Comparison of ENCODE assay signal across 9 cellular contexts in the genomic region with DNA sequence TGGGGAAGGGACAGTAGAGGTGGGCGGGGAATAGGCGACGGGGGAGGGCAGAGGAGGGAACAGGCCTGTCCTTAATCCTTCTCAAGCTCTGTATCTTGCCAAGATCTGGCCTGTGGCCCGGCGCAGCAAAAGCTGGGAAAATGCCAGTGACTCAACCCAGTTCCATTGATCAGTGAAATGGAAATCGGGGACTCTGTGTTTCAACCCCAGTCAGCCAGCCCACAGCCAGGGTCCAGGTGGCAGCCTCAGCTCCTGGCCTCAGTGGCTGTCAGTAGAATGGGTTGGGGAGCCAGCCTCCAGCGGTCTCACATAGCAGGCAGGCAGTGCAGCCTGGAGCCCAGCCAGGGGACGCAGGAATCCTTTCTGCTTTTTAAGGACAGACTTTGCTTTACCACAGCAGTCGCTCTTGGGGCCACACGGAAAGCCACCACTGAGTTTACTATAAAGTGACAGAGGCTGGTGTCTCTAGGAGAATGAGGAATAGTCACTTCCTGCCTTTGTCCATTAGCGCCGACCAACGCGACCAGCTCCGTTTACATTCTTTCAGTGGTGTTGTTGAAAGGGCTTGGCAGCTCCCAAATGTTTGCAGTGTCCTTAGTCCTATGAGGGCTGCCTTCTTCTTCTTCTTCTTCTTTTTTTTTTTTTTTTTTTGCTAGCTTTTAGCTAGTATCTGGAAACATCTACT.
DNase-seq lines count a peak whose midpoint lies in the region; ATAC-seq and TF ChIP-seq lines count a peak whose summit lies in the region.
"Had no signal": no experiment of that assay in that cellular context is flagged by ENCODE, and none has a peak within 500 bp of the region (broad histone marks: within the 10 kb centered on the region; RNA-seq: fewer than 3 reads in every experiment).

No MANE protein-coding gene starts in this region.

- no peak overlapping the region for H3K27ac Mint-ChIP-seq in activated CD8-positive, alpha-beta T cell treated with anti-CD3 and anti-CD28 coated beads for 36 hours
- H3K27ac Mint-ChIP-seq in activated T-helper 2 cell treated with anti-CD3 and anti-CD28 coated beads, Interferon-gamma antibody, Interleukin-2, Interleukin-4, amounts not matched to agents 10 μg/mL and 5 μg/mL and 100 μg/mL, durations not matched to agents 14 hours and 24 hours and 36 hours, result no peak overlapping the region
- H3K27ac Mint-ChIP-seq: activated naive CD4-positive, alpha-beta T cell treated with anti-CD3 and anti-CD28 coated beads, Interleukin-2, amount 10 ng/mL, durations not matched to agents 7 days and 5 days had no signal

- CTCF ChIA-PET in activated CD8-positive, alpha-beta T cell treated with anti-CD3 and anti-CD28 coated beads for 36 hours (lab: Charles Lee), result no interaction called here

- H3K27me3 ChIP-seq in psoas muscle (ENCODE audit: insufficient read depth in 3 of 3, low read length in 2 of 3), result no peaks in the 10 kb centered on the region

- ATAC-seq in SK-N-SH treated with all-trans-retinoic acid at 6 μM for 48 hours (peak; percentile 12; the same call in 1 of the 3 replicates), Right ventricle myocardium superior (ENCODE audit: poor library complexity) (peak; percentile 62), psoas muscle (peak; percentile 36 to 72 (median 57)), HG02885 (IDR thresholded peaks at IDR 0.05; ENCODE audit: poor library complexity, unreplicated experiment) (no peak), HG02588 (IDR thresholded peaks at IDR 0.05; ENCODE audit: unreplicated experiment) (no peak)
- no peak for ATAC-seq in activated CD8-positive, alpha-beta T cell treated with anti-CD3 and anti-CD28 coated beads for 36 hours

- H3K27me3 Mint-ChIP-seq in activated CD8-positive, alpha-beta T cell treated with anti-CD3 and anti-CD28 coated beads for 36 hours, result peaks cover 12% of the 10 kb centered on the region
- H3K27me3 Mint-ChIP-seq in activated T-helper 2 cell treated with anti-CD3 and anti-CD28 coated beads, Interferon-gamma antibody, Interleukin-2, Interleukin-4, amounts not matched to agents 10 μg/mL and 5 μg/mL and 100 μg/mL, durations not matched to agents 14 hours and 24 hours and 36 hours (ENCODE audit: low read depth), result peaks cover 8% of the 10 kb centered on the region

- WGBS in psoas muscle, 3 donors, result 15 to 28% (median 16%) methylated on average over 15 of the region's 15 CpGs

- no peak overlapping the region for H3K4me3 Mint-ChIP-seq in activated CD8-positive, alpha-beta T cell treated with anti-CD3 and anti-CD28 coated beads for 36 hours
- no peak overlapping the region for H3K4me3 Mint-ChIP-seq in activated T-helper 2 cell treated with anti-CD3 and anti-CD28 coated beads, Interferon-gamma antibody, Interleukin-2, Interleukin-4, amounts not matched to agents 10 μg/mL and 5 μg/mL and 100 μg/mL, durations not matched to agents 14 hours and 24 hours and 36 hours (ENCODE audit: low read depth)
- H3K4me3 Mint-ChIP-seq: activated naive CD4-positive, alpha-beta T cell treated with anti-CD3 and anti-CD28 coated beads, Interleukin-2, amount 10 ng/mL, durations not matched to agents 7 days and 5 days had no signal

- DNase-seq in DMS53 (lab: John Stamatoyannopoulos, UW) (peak; percentile 70), Right ventricle myocardium superior (peak; percentile 79), psoas muscle (peak; percentile 58 to 74)
- DNase-seq in activated CD8-positive, alpha-beta T cell treated with anti-CD3 and anti-CD28 coated beads for 36 hours, result no peak
- DNase-seq in activated T-helper 2 cell treated with anti-CD3 and anti-CD28 coated beads, Interferon-gamma antibody, Interleukin-2, Interleukin-4, amounts not matched to agents 10 μg/mL and 5 μg/mL and 100 μg/mL, durations not matched to agents 14 hours and 24 hours and 36 hours (ENCODE audit: low spot score), result no peak
- DNase-seq: activated naive CD4-positive, alpha-beta T cell treated with anti-CD3 and anti-CD28 coated beads, Interleukin-2, amount 10 ng/mL, durations not matched to agents 7 days and 5 days had no signal

- H3K4me1 ChIP-seq in psoas muscle, result peaks cover 64% of the 10 kb centered on the region

- peak overlapping the region; percentile 86 for H3K27ac ChIP-seq in psoas muscle

- H3K4me3 ChIP-seq in psoas muscle, result peak overlapping the region; percentile 55

- H3K36me3 ChIP-seq in psoas muscle (ENCODE audit: insufficient read depth in 1 of 2, low read depth in 1 of 2), result no peaks in the 10 kb centered on the region

- no peaks in the 10 kb centered on the region for H3K36me3 Mint-ChIP-seq in activated CD8-positive, alpha-beta T cell treated with anti-CD3 and anti-CD28 coated beads for 36 hours (ENCODE audit: low read depth)
- H3K36me3 Mint-ChIP-seq in activated T-helper 2 cell treated with anti-CD3 and anti-CD28 coated beads, Interferon-gamma antibody, Interleukin-2, Interleukin-4, amounts not matched to agents 10 μg/mL and 5 μg/mL and 100 μg/mL, durations not matched to agents 14 hours and 24 hours and 36 hours (ENCODE audit: low read depth), result no peaks in the 10 kb centered on the region
- H3K36me3 Mint-ChIP-seq: activated naive CD4-positive, alpha-beta T cell treated with anti-CD3 and anti-CD28 coated beads, Interleukin-2, amount 10 ng/mL, durations not matched to agents 7 days and 5 days had no signal

- no peaks in the 10 kb centered on the region for H3K9me3 ChIP-seq in psoas muscle

- no peaks in the 10 kb centered on the region for H3K9me3 Mint-ChIP-seq in activated CD8-positive, alpha-beta T cell treated with anti-CD3 and anti-CD28 coated beads for 36 hours
- no peaks in the 10 kb centered on the region for H3K9me3 Mint-ChIP-seq in activated T-helper 2 cell treated with anti-CD3 and anti-CD28 coated beads, Interferon-gamma antibody, Interleukin-2, Interleukin-4, amounts not matched to agents 10 μg/mL and 5 μg/mL and 100 μg/mL, durations not matched to agents 14 hours and 24 hours and 36 hours
- H3K9me3 Mint-ChIP-seq: activated naive CD4-positive, alpha-beta T cell treated with anti-CD3 and anti-CD28 coated beads, Interleukin-2, amount 10 ng/mL, durations not matched to agents 7 days and 5 days had no signal

- intact Hi-C loops in Right ventricle myocardium superior (cut with DNase I), result loop anchor here (10.0 kb wide), 1 partner anchor 109 kb away; no protein-coding TSS in a partner anchor
- intact Hi-C loops in psoas muscle (cut with DNase I), result loop anchor here (2.0 to 10.0 kb wide), 4 partner anchors 101 to 194 kb away; no protein-coding TSS in a partner anchor
- intact Hi-C loops in activated CD8-positive, alpha-beta T cell treated with anti-CD3 and anti-CD28 coated beads for 36 hours (cut with micrococcal nuclease), result no loop called here
- intact Hi-C loops in activated T-helper 2 cell treated with anti-CD3 and anti-CD28 coated beads, Interferon-gamma antibody, Interleukin-2, Interleukin-4, amounts not matched to agents 10 μg/mL and 5 μg/mL and 100 μg/mL, durations not matched to agents 14 hours and 24 hours and 36 hours (cut with micrococcal nuclease), result no loop called here

- no peaks in the 10 kb centered on the region for H3K4me1 Mint-ChIP-seq in activated CD8-positive, alpha-beta T cell treated with anti-CD3 and anti-CD28 coated beads for 36 hours (ENCODE audit: low read depth)
- no peaks in the 10 kb centered on the region for H3K4me1 Mint-ChIP-seq in activated T-helper 2 cell treated with anti-CD3 and anti-CD28 coated beads, Interferon-gamma antibody, Interleukin-2, Interleukin-4, amounts not matched to agents 10 μg/mL and 5 μg/mL and 100 μg/mL, durations not matched to agents 14 hours and 24 hours and 36 hours (ENCODE audit: low read depth)
- H3K4me1 Mint-ChIP-seq: activated naive CD4-positive, alpha-beta T cell treated with anti-CD3 and anti-CD28 coated beads, Interleukin-2, amount 10 ng/mL, durations not matched to agents 7 days and 5 days had no signal

- TF ChIP-seq CTCF in psoas muscle (IDR thresholded peaks at IDR 0.05), result no peak
- no peak for TF ChIP-seq CTCF in activated CD8-positive, alpha-beta T cell treated with anti-CD3 and anti-CD28 coated beads for 36 hours (IDR thresholded peaks at IDR 0.05)

- POLR2A ChIA-PET in activated CD8-positive, alpha-beta T cell treated with anti-CD3 and anti-CD28 coated beads for 36 hours (lab: Charles Lee), result no interaction called here

TF ChIP-seq in SK-N-SH treated with all-trans-retinoic acid at 6 μM for 48 hours, 23 proteins besides CTCF, POLR2A, EP300 and RAD21 (continues in another document):
- TF ChIP-seq PPARA (CRISPR knock-in tag; IDR thresholded peaks at IDR 0.05; ENCODE audit: borderline replicate concordance) (no peak), ZNF565 (CRISPR knock-in tag; conservative IDR thresholded peaks at IDR 0.05; ENCODE audit: low read depth) (no peak), ISL1 (CRISPR knock-in tag; IDR thresholded peaks at IDR 0.05) (no peak), GLIS3 (CRISPR knock-in tag; IDR thresholded peaks at IDR 0.05) (no peak), OSR1 (CRISPR knock-in tag; IDR thresholded peaks at IDR 0.05) (no peak), ARNTL (CRISPR knock-in tag; IDR thresholded peaks at IDR 0.05; ENCODE audit: borderline replicate concordance, low read depth) (no peak), ZC3H10 (CRISPR knock-in tag; IDR thresholded peaks at IDR 0.05) (no peak)
- TF ChIP-seq, protein P1, sequence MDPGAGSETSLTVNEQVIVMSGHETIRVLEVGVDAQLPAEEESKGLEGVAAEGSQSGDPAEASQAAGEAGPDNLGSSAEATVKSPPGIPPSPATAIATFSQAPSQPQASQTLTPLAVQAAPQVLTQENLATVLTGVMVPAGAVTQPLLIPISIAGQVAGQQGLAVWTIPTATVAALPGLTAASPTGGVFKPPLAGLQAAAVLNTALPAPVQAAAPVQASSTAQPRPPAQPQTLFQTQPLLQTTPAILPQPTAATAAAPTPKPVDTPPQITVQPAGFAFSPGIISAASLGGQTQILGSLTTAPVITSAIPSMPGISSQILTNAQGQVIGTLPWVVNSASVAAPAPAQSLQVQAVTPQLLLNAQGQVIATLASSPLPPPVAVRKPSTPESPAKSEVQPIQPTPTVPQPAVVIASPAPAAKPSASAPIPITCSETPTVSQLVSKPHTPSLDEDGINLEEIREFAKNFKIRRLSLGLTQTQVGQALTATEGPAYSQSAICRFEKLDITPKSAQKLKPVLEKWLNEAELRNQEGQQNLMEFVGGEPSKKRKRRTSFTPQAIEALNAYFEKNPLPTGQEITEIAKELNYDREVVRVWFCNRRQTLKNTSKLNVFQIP (CRISPR knock-in tag; IDR thresholded peaks at IDR 0.05; ENCODE audit: borderline replicate concordance, low read depth), result no peak
- TF ChIP-seq, protein P2, sequence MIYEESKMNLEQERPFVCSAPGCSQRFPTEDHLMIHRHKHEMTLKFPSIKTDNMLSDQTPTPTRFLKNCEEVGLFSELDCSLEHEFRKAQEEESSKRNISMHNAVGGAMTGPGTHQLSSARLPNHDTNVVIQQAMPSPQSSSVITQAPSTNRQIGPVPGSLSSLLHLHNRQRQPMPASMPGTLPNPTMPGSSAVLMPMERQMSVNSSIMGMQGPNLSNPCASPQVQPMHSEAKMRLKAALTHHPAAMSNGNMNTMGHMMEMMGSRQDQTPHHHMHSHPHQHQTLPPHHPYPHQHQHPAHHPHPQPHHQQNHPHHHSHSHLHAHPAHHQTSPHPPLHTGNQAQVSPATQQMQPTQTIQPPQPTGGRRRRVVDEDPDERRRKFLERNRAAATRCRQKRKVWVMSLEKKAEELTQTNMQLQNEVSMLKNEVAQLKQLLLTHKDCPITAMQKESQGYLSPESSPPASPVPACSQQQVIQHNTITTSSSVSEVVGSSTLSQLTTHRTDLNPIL (CRISPR knock-in tag; IDR thresholded peaks at IDR 0.05; ENCODE audit: low read depth), result no peak

Comparison
In these comparisons a context has a peak if more than half of its experiments do, and no peak if none do; other contexts are left out.
1. DNase-seq: peak in DMS53 (single experiment), Right ventricle myocardium superior (single experiment) and psoas muscle (2 of 2); none in activated CD8-positive, alpha-beta T cell treated with anti-CD3 and anti-CD28 coated beads for 36 hours (single experiment) and activated T-helper 2 cell treated with anti-CD3 and anti-CD28 coated beads, Interferon-gamma antibody, Interleukin-2, Interleukin-4, amounts not matched to agents 10 μg/mL and 5 μg/mL and 100 μg/mL, durations not matched to agents 14 hours and 24 hours and 36 hours (single experiment).
2. ATAC-seq: peak in SK-N-SH treated with all-trans-retinoic acid at 6 μM for 48 hours (single experiment), Right ventricle myocardium superior (single experiment) and psoas muscle (4 of 4); none in activated CD8-positive, alpha-beta T cell treated with anti-CD3 and anti-CD28 coated beads for 36 hours (single experiment), HG02885 (single experiment) and HG02588 (single experiment).
3. intact Hi-C loops: an anchor here in Right ventricle myocardium superior (10.0 kb wide) and psoas muscle (2.0 to 10.0 kb wide); none called in activated CD8-positive, alpha-beta T cell treated with anti-CD3 and anti-CD28 coated beads for 36 hours and activated T-helper 2 cell treated with anti-CD3 and anti-CD28 coated beads, Interferon-gamma antibody, Interleukin-2, Interleukin-4, amounts not matched to agents 10 μg/mL and 5 μg/mL and 100 μg/mL, durations not matched to agents 14 hours and 24 hours and 36 hours.